In the genomic region with DNA sequence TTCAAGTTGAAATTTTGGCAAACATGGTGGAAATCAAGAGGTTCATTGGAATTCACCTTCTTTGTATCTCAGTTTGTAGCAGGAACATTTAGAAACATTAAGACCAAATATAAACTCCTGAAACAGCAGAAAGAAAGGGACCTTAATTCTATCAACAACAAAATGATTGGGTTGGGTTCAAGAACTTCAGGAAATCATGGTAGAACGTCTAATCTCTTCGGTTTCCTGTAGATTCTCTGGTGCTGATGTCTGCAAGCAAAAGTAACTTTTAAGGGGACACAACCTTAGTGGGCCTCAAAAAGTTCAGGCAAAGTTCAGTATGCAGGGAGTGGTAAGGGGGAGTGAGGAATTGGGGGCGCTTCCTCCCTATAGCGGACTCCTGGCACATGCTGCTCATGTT, we compare ENCODE assay signal across 15 cellular contexts. TPM values are rescaled to one million over a fixed set of nuclear protein-coding genes. Genes with fewer than 3 reads are reported as not detected.
"Had no signal": no experiment of that assay in that cellular context is flagged by ENCODE, and none has a peak within 500 bp of the region (broad histone marks: within the 10 kb centered on the region; RNA-seq: fewer than 3 reads in every experiment).

No MANE protein-coding gene starts in this region.

- ATAC-seq: naive thymus-derived CD8-positive, alpha-beta T cell; SK-N-SH treated with all-trans-retinoic acid at 6 μM for 48 hours; WTC11 had no signal

- H3K36me3 Mint-ChIP-seq: naive thymus-derived CD8-positive, alpha-beta T cell; WTC11 had no signal

- H3K9me3 Mint-ChIP-seq: activated naive CD4-positive, alpha-beta T cell treated with anti-CD3 and anti-CD28 coated beads for 36 hours; naive thymus-derived CD8-positive, alpha-beta T cell; WTC11 had no signal

- H3K4me3 ChIP-seq: adrenal gland had no signal

- H3K27ac Mint-ChIP-seq: activated naive CD4-positive, alpha-beta T cell treated with anti-CD3 and anti-CD28 coated beads for 36 hours; naive thymus-derived CD8-positive, alpha-beta T cell; WTC11 had no signal

- H3K4me3 Mint-ChIP-seq: activated naive CD4-positive, alpha-beta T cell treated with anti-CD3 and anti-CD28 coated beads for 36 hours; naive thymus-derived CD8-positive, alpha-beta T cell; WTC11 had no signal

- H3K36me3 ChIP-seq: adrenal gland, tibial nerve had no signal

- H3K4me1 Mint-ChIP-seq: naive thymus-derived CD8-positive, alpha-beta T cell had no signal

- H3K27me3 ChIP-seq: adrenal gland, tibial nerve had no signal

- H3K9me3 ChIP-seq: adrenal gland, tibial nerve had no signal

- H3K4me1 ChIP-seq: adrenal gland had no signal

- DNase-seq: activated CD4-positive, alpha-beta T cell treated with anti-CD3 and anti-CD28 coated beads for 48 hours; activated CD8-positive, alpha-beta memory T cell treated with anti-CD3 and anti-CD28 coated beads for 24 hours; activated naive CD4-positive, alpha-beta T cell treated with anti-CD3 and anti-CD28 coated beads for 36 hours; adrenal gland; dermis blood vessel endothelial cell; hypothalamus; naive thymus-derived CD8-positive, alpha-beta T cell; SHP77; stimulated activated CD4-positive, alpha-beta T cell treated with anti-CD3 and anti-CD28 coated beads, Interleukin-15, amount 100 ng/mL, for 24 hours; stimulated activated CD4-positive, alpha-beta T cell treated with anti-CD3 and anti-CD28 coated beads, Interleukin-4, amount 100 ng/mL, for 24 hours had no signal

RNA-seq across cellular contexts. Expression of gene IL33, which starts 3.4 kb away (rescaled TPM):
- total RNA-seq: activated naive CD4-positive, alpha-beta T cell treated with anti-CD3 and anti-CD28 coated beads for 36 hours; mononuclear cell; naive thymus-derived CD8-positive, alpha-beta T cell; T-helper 1 cell treated with Interleukin-12 subunit alpha and Interleukin-12 subunit beta and Interleukin-4 antibody, amounts not matched to agents 30 ng/mL and 1 ng/mL, for 36 hours had no signal
